8 cellular contexts compared by ENCODE assay signal in the genomic region with DNA sequence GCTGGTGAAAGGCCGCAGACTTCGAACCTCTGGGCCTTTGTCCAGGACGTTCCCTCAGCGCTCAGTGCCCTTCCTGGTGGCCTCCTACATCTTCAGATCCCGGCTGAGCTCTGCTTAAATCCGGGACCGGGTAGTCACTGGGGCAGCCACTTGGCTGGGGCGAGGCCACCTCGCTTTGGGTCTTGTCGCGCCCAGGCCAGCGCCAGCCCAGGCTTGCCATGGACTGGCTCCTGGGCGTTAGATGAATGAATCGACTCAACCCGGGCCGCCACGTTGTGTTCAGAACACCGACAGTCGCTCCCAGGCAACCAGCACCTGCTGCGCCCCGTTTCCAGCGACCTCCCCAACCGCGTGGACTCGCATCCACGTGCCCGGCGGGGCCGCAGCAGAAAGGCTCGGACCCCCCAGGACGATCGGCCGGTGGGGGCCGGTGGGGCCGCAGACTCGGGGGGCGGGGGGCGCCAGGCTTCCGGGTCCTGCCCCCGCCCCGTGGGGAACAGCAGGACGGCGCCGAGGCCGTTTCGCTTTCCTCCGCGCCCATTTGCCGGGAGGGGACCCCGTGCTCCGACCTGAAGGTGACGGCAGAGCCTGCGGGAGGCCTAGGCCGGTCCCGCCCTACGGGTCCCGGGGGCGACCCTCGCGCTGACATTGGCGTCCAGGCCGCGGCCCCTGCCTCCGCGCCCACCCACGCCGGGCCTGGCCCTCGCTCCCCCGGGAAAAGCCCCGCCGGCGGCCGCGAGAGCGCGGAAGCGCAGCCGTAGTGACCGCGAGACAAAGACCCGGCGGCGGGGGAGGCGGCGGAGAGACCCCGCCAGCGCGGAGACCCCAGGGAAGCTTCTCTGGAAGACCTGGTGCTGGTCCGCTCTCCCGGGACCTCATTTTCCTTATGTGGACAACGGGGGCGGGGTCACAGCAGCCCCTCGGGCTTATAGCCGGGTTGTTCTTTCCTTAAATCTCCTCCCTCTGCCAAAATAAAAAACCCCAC. TPM values are rescaled to one million over a fixed set of nuclear protein-coding genes. Genes with fewer than 3 reads are reported as not detected.
DNase-seq lines count a peak whose midpoint lies in the region; TF ChIP-seq lines count a peak whose summit lies in the region.

No MANE protein-coding gene starts in this region.

- H3K9me3 Mint-ChIP-seq in activated naive CD8-positive, alpha-beta T cell treated with anti-CD3 and anti-CD28 coated beads for 36 hours, result no peaks in the 10 kb centered on the region

- no peak for TF ChIP-seq CTCF in Peyer's patch (IDR thresholded peaks at IDR 0.05)
- no peak for TF ChIP-seq CTCF in hepatocyte (IDR thresholded peaks at IDR 0.05; ENCODE audit: poor library complexity)
- TF ChIP-seq CTCF in WERI-Rb-1 (IDR thresholded peaks at IDR 0.05; ENCODE audit: low read depth, low read length), result no peak

- peak overlapping the region; percentile 93 for H3K4me2 ChIP-seq in hepatocyte

- peak overlapping the region; percentile 70 to 82 (median 76) for H3K9ac ChIP-seq in skeletal muscle tissue (ENCODE audit: low read depth in 1 of 3, low read length in 3 of 3)

- H3K27ac ChIP-seq in Peyer's patch (peak overlapping the region; percentile 75 to 93 (median 82)), hepatocyte (peak overlapping the region; percentile 75), skeletal muscle tissue (ENCODE audit: low read depth, low read length) (no peak overlapping the region), WERI-Rb-1 (no peak overlapping the region)

- no peaks in the 10 kb centered on the region for H3K4me1 Mint-ChIP-seq in activated naive CD8-positive, alpha-beta T cell treated with anti-CD3 and anti-CD28 coated beads for 36 hours

- H3K27me3 ChIP-seq in Peyer's patch (no peaks in the 10 kb centered on the region), hepatocyte (no peaks in the 10 kb centered on the region), skeletal muscle tissue (ENCODE audit: control insufficient read depth in 3 of 3, insufficient read depth in 3 of 3, low read length in 3 of 3) (peaks cover 0 to 4% (median 1%) of the 10 kb centered on the region in 3 donors), WERI-Rb-1 (ENCODE audit: insufficient read depth, low read depth, severe bottlenecking) (no peaks in the 10 kb centered on the region)

- H3K4me3 ChIP-seq in Peyer's patch, result peak overlapping the region; percentile 63 to 83 (median 82)
- H3K4me3 ChIP-seq in hepatocyte, result peak overlapping the region; percentile 92
- peak overlapping the region; percentile 56 to 78 (median 75) for H3K4me3 ChIP-seq in skeletal muscle tissue (ENCODE audit: low read length in 3 of 3)
- no peak overlapping the region for H3K4me3 ChIP-seq in WERI-Rb-1 (ENCODE audit: low read depth, low read length)

- peaks cover 0 to 26% (median 0%) of the 10 kb centered on the region in 4 donors for H3K4me1 ChIP-seq in Peyer's patch
- peaks cover 26% of the 10 kb centered on the region for H3K4me1 ChIP-seq in hepatocyte (ENCODE audit: insufficient read depth)
- peaks cover 0 to 6% (median 5%) of the 10 kb centered on the region in 3 donors for H3K4me1 ChIP-seq in skeletal muscle tissue (ENCODE audit: control insufficient read depth in 3 of 3, insufficient read depth in 3 of 3, low read length in 3 of 3)

- peak; percentile 75 to 81 for TF ChIP-seq POLR2A in Peyer's patch (IDR thresholded peaks at IDR 0.05)

- H3K9me3 ChIP-seq in Peyer's patch (no peaks in the 10 kb centered on the region), hepatocyte (ENCODE audit: low read depth) (no peaks in the 10 kb centered on the region), skeletal muscle tissue (ENCODE audit: control insufficient read depth in 3 of 3, low read length in 3 of 3) (no peaks in the 10 kb centered on the region), WERI-Rb-1 (ENCODE audit: severe bottlenecking) (no peaks in the 10 kb centered on the region)

- no peaks in the 10 kb centered on the region for H3K9me2 ChIP-seq in hepatocyte (replicated peaks; ENCODE audit: insufficient read depth)

- H3K27ac Mint-ChIP-seq in activated naive CD8-positive, alpha-beta T cell treated with anti-CD3 and anti-CD28 coated beads for 36 hours, result peak overlapping the region; percentile 70

- no peaks in the 10 kb centered on the region for H4K20me1 ChIP-seq in hepatocyte (ENCODE audit: insufficient read depth, poor library complexity, severe bottlenecking)

- peak overlapping the region; percentile 66 for H3K4me3 Mint-ChIP-seq in activated naive CD8-positive, alpha-beta T cell treated with anti-CD3 and anti-CD28 coated beads for 36 hours

- WGBS in hepatocyte (ENCODE audit: low lambda C conversion rate, missing lambda C conversion rate), result 16% methylated on average over 52 of the region's 94 CpGs

- DNase-seq in DMS53 (lab: John Stamatoyannopoulos, UW), result peak; percentile 70
- no peak for DNase-seq in DMS53 treated with DMSO at 0.1 percent for 48 hours (lab: John Stamatoyannopoulos, UW; ENCODE audit: unreplicated experiment)
- DNase-seq in Peyer's patch, result peak; percentile 56 to 83 (median 78)
- peak; percentile 67 for DNase-seq in activated naive CD8-positive, alpha-beta T cell treated with anti-CD3 and anti-CD28 coated beads for 36 hours
- peak; percentile 68 for DNase-seq in hepatocyte (ENCODE audit: low spot score)
- DNase-seq in SHP77 (lab: John Stamatoyannopoulos, UW), result no peak
- no peak for DNase-seq in WERI-Rb-1

- no peaks in the 10 kb centered on the region for H3K27me3 Mint-ChIP-seq in activated naive CD8-positive, alpha-beta T cell treated with anti-CD3 and anti-CD28 coated beads for 36 hours

- peak overlapping the region; percentile 90 for H2AFZ ChIP-seq in hepatocyte

- no peaks in the 10 kb centered on the region for H3K36me3 Mint-ChIP-seq in activated naive CD8-positive, alpha-beta T cell treated with anti-CD3 and anti-CD28 coated beads for 36 hours

- H3K79me2 ChIP-seq in hepatocyte, result no peaks in the 10 kb centered on the region

- H3K36me3 ChIP-seq in Peyer's patch, result no peaks in the 10 kb centered on the region
- no peaks in the 10 kb centered on the region for H3K36me3 ChIP-seq in hepatocyte (replicated peaks; ENCODE audit: insufficient read depth, low read depth)
- no peaks in the 10 kb centered on the region for H3K36me3 ChIP-seq in skeletal muscle tissue (ENCODE audit: control insufficient read depth in 3 of 3, insufficient read depth in 3 of 3, low read length in 3 of 3)
- H3K36me3 ChIP-seq in WERI-Rb-1, result 0 out of 2 replicates have a peak, but pooled peaks cover 4% of the 10 kb centered on the region

RNA-seq across cellular contexts. Expression of a gene that starts 37.3 kb away (rescaled TPM):
- total RNA-seq in Peyer's patch (10 to 100 TPM; 16.5 to 26.3 (median 21.1) TPM), hepatocyte (27.0 and 30.2 TPM in 2 replicates), skeletal muscle tissue (10.4 TPM)
- total RNA-seq in activated naive CD8-positive, alpha-beta T cell treated with anti-CD3 and anti-CD28 coated beads for 36 hours, result 10 to 100 TPM; 14.7 to 16.2 TPM
- 9.9 and 12.2 TPM in 2 replicates for polyA plus RNA-seq in hepatocyte

RNA-seq across cellular contexts. Expression of a gene that starts 45.6 kb away (rescaled TPM):
- 100 to 1,000 TPM in 3 of 4 donors, 10 to 100 TPM in 1; 52.8 to 450 (median 392) TPM for total RNA-seq in Peyer's patch
- total RNA-seq in activated naive CD8-positive, alpha-beta T cell treated with anti-CD3 and anti-CD28 coated beads for 36 hours, result 10 to 100 TPM; 10.7 to 10.9 TPM
- 43.8 and 46.5 TPM in 2 replicates for total RNA-seq in hepatocyte
- 88.1 and 90.7 TPM in 2 replicates for polyA plus RNA-seq in hepatocyte
- 9.4 TPM for total RNA-seq in skeletal muscle tissue

Comparison
In these comparisons a context has a peak if more than half of its experiments do, and no peak if none do; other contexts are left out.
1. DNase-seq: peak in DMS53 (single experiment), Peyer's patch (3 of 3), activated naive CD8-positive, alpha-beta T cell treated with anti-CD3 and anti-CD28 coated beads for 36 hours (single experiment) and hepatocyte (single experiment); none in DMS53 treated with DMSO at 0.1 percent for 48 hours (single experiment), SHP77 (0 of 2) and WERI-Rb-1 (single experiment).
2. H3K27ac ChIP-seq: peak in Peyer's patch (4 of 4) and hepatocyte (single experiment); none in skeletal muscle tissue (single experiment) and WERI-Rb-1 (single experiment).